ENCODE assay signal across 20 cellular contexts in genomic region chr5:89597878-89598277, GRCh38.
"Had no signal": no experiment of that assay in that cellular context is flagged by ENCODE, and none has a peak within 500 bp of the region (broad histone marks: within the 10 kb centered on the region; RNA-seq: fewer than 3 reads in every experiment).

No MANE protein-coding gene starts in this region.

- H3K27ac ChIP-seq: coronary artery, left lung, sigmoid colon, testis had no signal

- H3K4me3 ChIP-seq: coronary artery, left lung, sigmoid colon, testis had no signal

- H3K27me3 ChIP-seq: left lung, sigmoid colon, testis had no signal

- ATAC-seq: activated CD4-positive, CD25-positive, alpha-beta regulatory T cell treated with anti-CD3 and anti-CD28 coated beads, Interleukin-2, amount 50 U/mL, for 24 hours; left lung; stimulated activated effector memory CD8-positive, alpha-beta T cell treated with anti-CD3 and anti-CD28 coated beads, Interleukin-12 subunit alpha, Interleukin-12 subunit beta, amount 100 ng/mL, for 72 hours had no signal

- H3K36me3 ChIP-seq: left lung, sigmoid colon had no signal

- H3K4me1 ChIP-seq: left lung, sigmoid colon, testis had no signal

- H3K9me3 ChIP-seq: left lung, sigmoid colon, testis had no signal

- DNase-seq: activated CD4-positive, alpha-beta T cell treated with anti-CD3 and anti-CD28 coated beads, Interleukin-2, amount 50 U/mL, for 1 hour; activated CD8-positive, alpha-beta memory T cell treated with anti-CD3 and anti-CD28 coated beads, Interleukin-2, amount 50 U/mL, for 48 hours; activated effector memory CD4-positive, alpha-beta T cell treated with anti-CD3 and anti-CD28 coated beads, Interleukin-2, amount 50 U/mL, for 16 hours; activated naive CD4-positive, alpha-beta T cell treated with anti-CD3 and anti-CD28 coated beads, Interleukin-2, amount 50 U/mL, for 16 hours; activated T-cell treated with anti-CD3 and anti-CD28 coated beads, Interleukin-2, amount 50 U/mL, for 48 hours; aorta; erythroblast; foreskin melanocyte; kidney; left lung; midbrain; nephron progenitor cell; occipital lobe; posterior cingulate gyrus; sigmoid colon; stimulated activated CD4-positive, alpha-beta T cell treated with anti-CD3 and anti-CD28 coated beads, Interleukin-4, amount 100 ng/mL, for 24 hours; testis had no signal
